25 cellular contexts compared by ENCODE assay signal in genomic region chr5:171309276-171309525, GRCh38. TPM values are rescaled to one million over a fixed set of nuclear protein-coding genes. Genes with fewer than 3 reads are reported as not detected.
DNase-seq lines count a peak whose midpoint lies in the region; ATAC-seq and TF ChIP-seq lines count a peak whose summit lies in the region.
"Had no signal": no experiment of that assay in that cellular context is flagged by ENCODE, and none has a peak within 500 bp of the region (broad histone marks: within the 10 kb centered on the region; RNA-seq: fewer than 3 reads in every experiment).

No MANE protein-coding gene starts in this region.

- no CpG with 5 or more reads among the region's 33 CpGs for WGBS in iPS DF 6.9 (ENCODE audit: insufficient coverage, insufficient read length)

- TF ChIP-seq RAD21 in HCT116 (IDR thresholded peaks at IDR 0.05; ENCODE audit: low read depth), result no peak

- RAD21 ChIA-PET in HCT116 (lab: Charles Lee; ENCODE audit: low non-redundant PET in 1 of 2, low total read pairs in 2 of 2, uncharacterized antibody in 2 of 2, unreplicated experiment in 2 of 2), result no interaction called here

- intact Hi-C loops in HCT116 (cut with micrococcal nuclease), result no loop called here
- intact Hi-C loops in naive thymus-derived CD4-positive, alpha-beta T cell (cut with micrococcal nuclease), result no loop called here

- H3K4me2 ChIP-seq in HCT116 (ENCODE audit: low read length) (peak overlapping the region; percentile 77), skeletal muscle satellite cell (ENCODE audit: low read length) (peak overlapping the region; percentile 47)

- no peak overlapping the region for H3K27ac Mint-ChIP-seq in naive thymus-derived CD4-positive, alpha-beta T cell
- H3K27ac Mint-ChIP-seq: activated CD4-positive, alpha-beta T cell treated with anti-CD3 and anti-CD28 coated beads for 36 hours; activated T-helper 1 cell treated with anti-CD3 and anti-CD28 coated beads, Interleukin-12 subunit alpha, Interleukin-12 subunit beta, Interleukin-2, Interleukin-4 antibody, amounts not matched to agents 30 ng/mL and 10 ng/mL and 1 ng/mL, durations not matched to agents 14 hours and 24 hours and 36 hours; CD4-positive, CD25-positive, alpha-beta regulatory T cell; stimulated activated naive CD8-positive, alpha-beta T cell treated with anti-CD3 and anti-CD28 coated beads, Interleukin-15, Interleukin-2, amounts not matched to agents 100 ng/mL and 50 ng/mL, for 24 hours; T-cell had no signal

- H3K79me2 ChIP-seq in HCT116 (ENCODE audit: insufficient read depth, low read length), result no peaks in the 10 kb centered on the region

- TF ChIP-seq POLR2A in HCT116 (IDR thresholded peaks at IDR 0.05; ENCODE audit: borderline replicate concordance, extremely low read depth, insufficient read depth, insufficient read length), result no peak

- ATAC-seq in HCT116 (peak; percentile 50), SK-N-SH treated with all-trans-retinoic acid at 6 μM for 48 hours (peak; percentile 61)
- no peak for ATAC-seq in naive thymus-derived CD4-positive, alpha-beta T cell
- ATAC-seq: gastrocnemius medialis, T-cell had no signal

- no peak overlapping the region for H2AFZ ChIP-seq in HCT116 (ENCODE audit: low read depth, low read length, poor library complexity, severe bottlenecking)

- H3K4me3 Mint-ChIP-seq in naive thymus-derived CD4-positive, alpha-beta T cell, result peak overlapping the region in 1 of 10 donors; percentile 30
- H3K4me3 Mint-ChIP-seq: activated CD4-positive, alpha-beta T cell treated with anti-CD3 and anti-CD28 coated beads for 36 hours; activated T-helper 1 cell treated with anti-CD3 and anti-CD28 coated beads, Interleukin-12 subunit alpha, Interleukin-12 subunit beta, Interleukin-2, Interleukin-4 antibody, amounts not matched to agents 30 ng/mL and 10 ng/mL and 1 ng/mL, durations not matched to agents 14 hours and 24 hours and 36 hours; stimulated activated naive CD8-positive, alpha-beta T cell treated with anti-CD3 and anti-CD28 coated beads, Interleukin-15, Interleukin-2, amounts not matched to agents 100 ng/mL and 50 ng/mL, for 24 hours had no signal

- POLR2A ChIA-PET in HCT116 (lab: Charles Lee), result no interaction called here
- POLR2A ChIA-PET in naive thymus-derived CD4-positive, alpha-beta T cell (lab: Charles Lee), result no interaction called here

- DNase-seq in HCT116 (ENCODE audit: low read depth, low spot score), result no peak
- DNase-seq in iPS DF 6.9 (ENCODE audit: low read depth, low spot score), result no peak
- no peak for DNase-seq in HK-2 (ENCODE audit: unreplicated experiment)
- no peak for DNase-seq in NCI-H146 (lab: John Stamatoyannopoulos, UW)
- DNase-seq in naive thymus-derived CD4-positive, alpha-beta T cell, result no peak
- no peak for DNase-seq in central memory CD4-positive, alpha-beta T cell
- DNase-seq: activated naive CD4-positive, alpha-beta T cell treated with anti-CD3 and anti-CD28 coated beads, Interleukin-2, amount 50 U/mL, for 16 hours; aorta; CD4-positive, CD25-positive, alpha-beta regulatory T cell; effector CD4-positive, alpha-beta T cell; gastrocnemius medialis; NCI-H1105; NCI-H2081; NCI-H345; nucleus accumbens; Right ventricle myocardium superior; stimulated activated CD4-positive, alpha-beta T cell treated with anti-CD3 and anti-CD28 coated beads, Interleukin-4, amount 100 ng/mL, for 1 hour; T-cell had no signal

- peak overlapping the region; percentile 62; the same call in 1 of the 2 replicates for H3K27ac ChIP-seq in HCT116 (ENCODE audit: low read depth, low read length)
- no peak overlapping the region for H3K27ac ChIP-seq in iPS DF 6.9 (ENCODE audit: low read length)
- no peak overlapping the region for H3K27ac ChIP-seq in naive thymus-derived CD4-positive, alpha-beta T cell (ENCODE audit: low read depth, low read length)
- H3K27ac ChIP-seq: gastrocnemius medialis, tibial nerve had no signal

- H3K9me3 Mint-ChIP-seq in naive thymus-derived CD4-positive, alpha-beta T cell, result peaks cover 0 to 5% (median 0%) of the 10 kb centered on the region in 11 donors
- H3K9me3 Mint-ChIP-seq: activated T-helper 1 cell treated with anti-CD3 and anti-CD28 coated beads, Interleukin-12 subunit alpha, Interleukin-12 subunit beta, Interleukin-2, Interleukin-4 antibody, amounts not matched to agents 30 ng/mL and 10 ng/mL and 1 ng/mL, durations not matched to agents 14 hours and 24 hours and 36 hours; stimulated activated naive CD8-positive, alpha-beta T cell treated with anti-CD3 and anti-CD28 coated beads, Interleukin-15, Interleukin-2, amounts not matched to agents 100 ng/mL and 50 ng/mL, for 24 hours; T-cell had no signal

- peaks cover 14 to 41% (median 24%) of the 10 kb centered on the region in 7 donors for H3K4me1 Mint-ChIP-seq in naive thymus-derived CD4-positive, alpha-beta T cell

- H3K36me3 ChIP-seq in HCT116 (ENCODE audit: control insufficient read depth in 1 of 2, insufficient read depth in 2 of 2, low read length in 2 of 2) (no peaks in the 10 kb centered on the region), iPS DF 6.9 (ENCODE audit: control insufficient read depth, insufficient read depth, low read length) (no peaks in the 10 kb centered on the region), skeletal muscle satellite cell (ENCODE audit: insufficient read depth, low read length) (no peaks in the 10 kb centered on the region)
- no peaks in the 10 kb centered on the region for H3K36me3 ChIP-seq in naive thymus-derived CD4-positive, alpha-beta T cell (ENCODE audit: control insufficient read depth in 2 of 3, insufficient read depth in 3 of 3, low read length in 3 of 3)
- H3K36me3 ChIP-seq: gastrocnemius medialis, tibial nerve had no signal

- H3K4me1 ChIP-seq in HCT116 (ENCODE audit: control insufficient read depth in 1 of 2, insufficient read depth in 2 of 2, low read length in 2 of 2) (peaks cover 3 to 6% of the 10 kb centered on the region in 2 experiments; a peak in 2 of 4 replicates), iPS DF 6.9 (ENCODE audit: control insufficient read depth, insufficient read depth, low read length) (peaks cover 8% of the 10 kb centered on the region), skeletal muscle satellite cell (ENCODE audit: control insufficient read depth, insufficient read depth, low read length) (peaks cover 17% of the 10 kb centered on the region)
- H3K4me1 ChIP-seq in naive thymus-derived CD4-positive, alpha-beta T cell (ENCODE audit: control insufficient read depth in 2 of 2, insufficient read depth in 2 of 2, low read length in 2 of 2), result no peaks in the 10 kb centered on the region

- no peaks in the 10 kb centered on the region for H3K27me3 ChIP-seq in HCT116 (ENCODE audit: insufficient read depth, low read length)
- peaks cover 95% of the 10 kb centered on the region for H3K27me3 ChIP-seq in iPS DF 6.9 (ENCODE audit: control insufficient read depth, insufficient read depth, low read length)
- peaks cover 93% of the 10 kb centered on the region for H3K27me3 ChIP-seq in skeletal muscle satellite cell (ENCODE audit: control insufficient read depth, insufficient read depth, low read length)
- H3K27me3 ChIP-seq in naive thymus-derived CD4-positive, alpha-beta T cell (ENCODE audit: control insufficient read depth in 2 of 2, insufficient read depth in 2 of 2, low read length in 2 of 2), result peaks cover 0 to 3% of the 10 kb centered on the region in 2 donors

- CTCF ChIA-PET in HCT116 (lab: Charles Lee), result interaction anchor here (1.0 to 1.2 kb wide), 2 partner anchors 36 to 39 kb away, joined by 3 read pairs; no protein-coding TSS in a partner anchor
- CTCF ChIA-PET in naive thymus-derived CD4-positive, alpha-beta T cell (lab: Charles Lee), result no interaction called here

- peaks cover 0 to 6% (median 5%) of the 10 kb centered on the region in 5 donors for H3K36me3 Mint-ChIP-seq in naive thymus-derived CD4-positive, alpha-beta T cell
- H3K36me3 Mint-ChIP-seq: CD4-positive, CD25-positive, alpha-beta regulatory T cell; T-cell had no signal

- H3K9ac ChIP-seq in HCT116 (ENCODE audit: low read length), result peak overlapping the region; percentile 64
- H3K9ac ChIP-seq in skeletal muscle satellite cell (ENCODE audit: low read depth, low read length), result no peak overlapping the region

- no peak for TF ChIP-seq CTCF in HCT116 (IDR thresholded peaks at IDR 0.05 in 2 of 3, conservative IDR thresholded peaks at IDR 0.05 in 1 of 3; ENCODE audit: borderline replicate concordance in 1 of 3, insufficient read depth in 1 of 3, low read depth in 2 of 3, low read length in 2 of 3)

- peak overlapping the region; percentile 50 to 66 for H3K4me3 ChIP-seq in HCT116 (replicated peaks in 1 of 2; ENCODE audit: low read depth in 1 of 2, low read length in 2 of 2)
- peak overlapping the region; percentile 15; the same call in 1 of the 2 replicates for H3K4me3 ChIP-seq in iPS DF 6.9 (ENCODE audit: low read length)
- no peak overlapping the region for H3K4me3 ChIP-seq in skeletal muscle satellite cell (ENCODE audit: low read length)
- no peak overlapping the region for H3K4me3 ChIP-seq in naive thymus-derived CD4-positive, alpha-beta T cell (ENCODE audit: low read length)
- H3K4me3 ChIP-seq: tibial nerve had no signal

- H3K27me3 Mint-ChIP-seq in naive thymus-derived CD4-positive, alpha-beta T cell, result peaks cover 56 to 80% (median 67%) of the 10 kb centered on the region in 5 donors

- H3K9me3 ChIP-seq in HCT116 (ENCODE audit: control insufficient read depth in 1 of 2, insufficient read depth in 1 of 2, low read depth in 1 of 2, low read length in 2 of 2), result no peaks in the 10 kb centered on the region
- H3K9me3 ChIP-seq in iPS DF 6.9 (ENCODE audit: control insufficient read depth, insufficient read depth, low read length), result no peaks in the 10 kb centered on the region
- H3K9me3 ChIP-seq in skeletal muscle satellite cell (replicated peaks; ENCODE audit: low read length), result no peaks in the 10 kb centered on the region
- no peaks in the 10 kb centered on the region for H3K9me3 ChIP-seq in naive thymus-derived CD4-positive, alpha-beta T cell (ENCODE audit: control insufficient read depth in 2 of 3, low read length in 3 of 3)
- H3K9me3 ChIP-seq: gastrocnemius medialis, tibial nerve had no signal

- no peaks in the 10 kb centered on the region for H3K9me2 ChIP-seq in HCT116 (ENCODE audit: insufficient read depth)

- no TSS peak for BruUV-seq in HCT116 (replicated peaks; lab: Mats Ljungman, UMichigan)

- H4K20me1 ChIP-seq in HCT116 (ENCODE audit: insufficient read depth), result no peaks in the 10 kb centered on the region

TF ChIP-seq in HCT116, 20 proteins besides CTCF, POLR2A, EP300 and RAD21:
- no peak for TF ChIP-seq CEBPB (IDR thresholded peaks at IDR 0.05; ENCODE audit: low read depth)
- TF ChIP-seq ZNF274 (IDR thresholded peaks at IDR 0.05; ENCODE audit: low read depth, low read length), result no peak
- no peak for TF ChIP-seq SIN3A (IDR thresholded peaks at IDR 0.05; ENCODE audit: low read depth)

RNA-seq across cellular contexts. Expression of gene TLX3, which starts 0.2 kb away (rescaled TPM):
- 4.6 TPM for total RNA-seq in HCT116 (2021; ENCODE audit: unreplicated experiment)
- polyA plus RNA-seq in HCT116 (2012), result 3.2 and 3.5 TPM in 2 replicates
- not detected in 2 replicates for total RNA-seq in skeletal muscle satellite cell (2012; rRNA removed)
- not detected for total RNA-seq in naive thymus-derived CD4-positive, alpha-beta T cell
- polyA plus RNA-seq in naive thymus-derived CD4-positive, alpha-beta T cell, result not detected
- total RNA-seq: activated CD4-positive, alpha-beta T cell treated with anti-CD3 and anti-CD28 coated beads for 36 hours; activated T-helper 1 cell treated with anti-CD3 and anti-CD28 coated beads, Interleukin-12 subunit alpha, Interleukin-12 subunit beta, Interleukin-2, Interleukin-4 antibody, amounts not matched to agents 30 ng/mL and 10 ng/mL and 1 ng/mL, durations not matched to agents 14 hours and 24 hours and 36 hours; aorta; CD4-positive, CD25-positive, alpha-beta regulatory T cell; gastrocnemius medialis; Right ventricle myocardium superior; T-cell; tibial nerve had no signal
- polyA plus RNA-seq: aorta; CD4-positive, CD25-positive, alpha-beta regulatory T cell; esophagus had no signal

Comparison
In these comparisons a context has a peak if more than half of its experiments do, and no peak if none do; other contexts are left out.
1. H3K4me3 ChIP-seq: peak in HCT116 (2 of 2) and iPS DF 6.9 (single experiment); none in skeletal muscle satellite cell (single experiment) and naive thymus-derived CD4-positive, alpha-beta T cell (single experiment).